Comparison of ENCODE assay signal across 11 cellular contexts in genomic region chr1:244012232-244012631, GRCh38. TPM values are rescaled to one million over a fixed set of nuclear protein-coding genes. Genes with fewer than 3 reads are reported as not detected.
DNase-seq lines count a peak whose midpoint lies in the region; TF ChIP-seq lines count a peak whose summit lies in the region.
"Had no signal": no experiment of that assay in that cellular context is flagged by ENCODE, and none has a peak within 500 bp of the region (broad histone marks: within the 10 kb centered on the region; RNA-seq: fewer than 3 reads in every experiment).

No MANE protein-coding gene starts in this region.

- TF ChIP-seq CTCF in fibroblast of the aortic adventitia (IDR thresholded peaks at IDR 0.05; ENCODE audit: insufficient read depth, low read length) = no peak

- DNase-seq in GOT3 (lab: John Stamatoyannopoulos, UW) (peak; percentile 32), RPMI7951 (ENCODE audit: low read depth) (peak; percentile 80), fibroblast of the aortic adventitia (ENCODE audit: low read depth) (peak; percentile 74), pulmonary artery endothelial cell (ENCODE audit: low read depth, low spot score) (peak; percentile 22), NCI-H774 (lab: John Stamatoyannopoulos, UW) (no peak), SK-N-DZ (ENCODE audit: low spot score) (no peak)
- no peak for DNase-seq in stimulated activated CD4-positive, alpha-beta T cell treated with anti-CD3 and anti-CD28 coated beads, Interleukin-4, amount 100 ng/mL, for 24 hours
- DNase-seq: activated CD4-positive, alpha-beta T cell treated with anti-CD3 and anti-CD28 coated beads, Interleukin-2, amount 50 U/mL, for 4 hours; MV-4-11; pancreas had no signal

- H3K4me3 ChIP-seq in fibroblast of the aortic adventitia (ENCODE audit: low read depth, low read length) = no peak overlapping the region
- H3K4me3 ChIP-seq: adrenal gland, pancreas had no signal

RNA-seq across cellular contexts. Expression of gene ZBTB18, which starts 38.9 kb away (rescaled TPM):
- 13.6 and 16.5 TPM in 2 replicates for total RNA-seq in RPMI7951 (2014; rRNA removed; shearing (Covaris generic))
- total RNA-seq in fibroblast of the aortic adventitia (ENCODE audit: low replicate concordance) (2.9 and 11.1 TPM in 2 replicates), pulmonary artery endothelial cell (34.8 and 36.4 TPM in 2 replicates)
- 55.1 and 57.2 TPM in 2 replicates for polyA plus RNA-seq in SK-N-DZ (2014; cell fraction: cytosol; rRNA removed)
- 83.0 and 125 TPM in 2 replicates for polyA plus RNA-seq in SK-N-DZ (2014; cell fraction: nucleus; rRNA removed)

Comparison
In these comparisons a context has a peak if more than half of its experiments do, and no peak if none do; other contexts are left out.
1. DNase-seq: peak in GOT3 (single experiment), RPMI7951 (single experiment), fibroblast of the aortic adventitia (single experiment) and pulmonary artery endothelial cell (single experiment); none in NCI-H774 (single experiment), stimulated activated CD4-positive, alpha-beta T cell treated with anti-CD3 and anti-CD28 coated beads, Interleukin-4, amount 100 ng/mL, for 24 hours (single experiment) and SK-N-DZ (single experiment).